9 cellular contexts compared by ENCODE assay signal in genomic region chr1:185693654-185694053, GRCh38. TPM values are rescaled to one million over a fixed set of nuclear protein-coding genes. Genes with fewer than 3 reads are reported as not detected.
DNase-seq lines count a peak whose midpoint lies in the region; ATAC-seq and TF ChIP-seq lines count a peak whose summit lies in the region.
"Had no signal": no experiment of that assay in that cellular context is flagged by ENCODE, and none has a peak within 500 bp of the region (broad histone marks: within the 10 kb centered on the region; RNA-seq: fewer than 3 reads in every experiment).

No MANE protein-coding gene starts in this region.

- TF ChIP-seq EP300 in suprapubic skin (IDR thresholded peaks at IDR 0.05): no peak

- peak overlapping the region; percentile 72 to 91 for H3K4me3 Mint-ChIP-seq in activated T-cell treated with anti-CD3 and anti-CD28 coated beads, Interleukin-2, amount 50 U/mL, for 72 hours

- H3K27ac Mint-ChIP-seq in activated T-cell treated with anti-CD3 and anti-CD28 coated beads, Interleukin-2, amount 50 U/mL, for 72 hours: peak overlapping the region; percentile 98

- TF ChIP-seq CTCF in suprapubic skin (IDR thresholded peaks at IDR 0.05): no peak

- H3K27me3 Mint-ChIP-seq in activated T-cell treated with anti-CD3 and anti-CD28 coated beads, Interleukin-2, amount 50 U/mL, for 72 hours (ENCODE audit: low read depth): peaks cover 7% of the 10 kb centered on the region

- no peak for TF ChIP-seq POLR2A in suprapubic skin (IDR thresholded peaks at IDR 0.05)

- H3K27ac ChIP-seq in duodenal mucosa (ENCODE audit: low read depth, low read length): no peak overlapping the region
- H3K27ac ChIP-seq in suprapubic skin: peak overlapping the region; percentile 27

- no peaks in the 10 kb centered on the region for H3K36me3 ChIP-seq in duodenal mucosa (ENCODE audit: control insufficient read depth in 1 of 2, insufficient read depth in 2 of 2, low read length in 2 of 2)
- no peaks in the 10 kb centered on the region for H3K36me3 ChIP-seq in suprapubic skin

- peak overlapping the region; percentile 65 to 67 for H3K4me3 ChIP-seq in duodenal mucosa (ENCODE audit: low read depth in 1 of 2, low read length in 2 of 2)
- peak overlapping the region; percentile 12 for H3K4me3 ChIP-seq in suprapubic skin

- H3K9ac ChIP-seq in duodenal mucosa (ENCODE audit: low read depth in 1 of 2, low read length in 2 of 2): no peak overlapping the region

- 89% methylated on average over 6 of the region's 6 CpGs for WGBS in suprapubic skin

- peak in 1 of 2 donors; percentile 15 for ATAC-seq in activated T-cell treated with anti-CD3 and anti-CD28 coated beads, Interleukin-2, amount 50 U/mL, for 72 hours (replicated peaks in 1 of 2)
- ATAC-seq in HG03280 (IDR thresholded peaks at IDR 0.05; ENCODE audit: unreplicated experiment): peak; percentile 27

- peaks cover 0 to 2% of the 10 kb centered on the region in 2 donors for H3K9me3 Mint-ChIP-seq in activated T-cell treated with anti-CD3 and anti-CD28 coated beads, Interleukin-2, amount 50 U/mL, for 72 hours

- H3K9me3 ChIP-seq in duodenal mucosa (ENCODE audit: control insufficient read depth in 1 of 2, low read length in 2 of 2): no peaks in the 10 kb centered on the region
- H3K9me3 ChIP-seq in suprapubic skin: no peaks in the 10 kb centered on the region

- H3K4me1 ChIP-seq in duodenal mucosa (ENCODE audit: control insufficient read depth in 1 of 2, insufficient read depth in 2 of 2, low read length in 2 of 2) (peaks cover 4 to 10% of the 10 kb centered on the region in 2 donors), suprapubic skin (peaks cover 6% of the 10 kb centered on the region)

- H3K4me1 Mint-ChIP-seq in activated T-cell treated with anti-CD3 and anti-CD28 coated beads, Interleukin-2, amount 50 U/mL, for 72 hours (ENCODE audit: low read depth): peaks cover 13% of the 10 kb centered on the region

- peaks cover 2 to 8% of the 10 kb centered on the region in 2 donors for H3K36me3 Mint-ChIP-seq in activated T-cell treated with anti-CD3 and anti-CD28 coated beads, Interleukin-2, amount 50 U/mL, for 72 hours (ENCODE audit: insufficient read depth in 2 of 2)

- H3K27me3 ChIP-seq in duodenal mucosa (ENCODE audit: control insufficient read depth in 1 of 2, insufficient read depth in 2 of 2, low read length in 2 of 2) (no peaks in the 10 kb centered on the region), suprapubic skin (no peaks in the 10 kb centered on the region)

- DNase-seq in activated T-cell treated with anti-CD3 and anti-CD28 coated beads, Interleukin-2, amount 50 U/mL, for 72 hours: no peak
- DNase-seq in activated T-cell treated with anti-CD3 and anti-CD28 coated beads, Interleukin-2, amount 50 U/mL, for 48 hours: no peak
- DNase-seq in suprapubic skin (ENCODE audit: low spot score in 2 of 2) (no peak), NCI-H2029 treated with DMSO at 0.1 percent for 48 hours (lab: John Stamatoyannopoulos, UW) (no peak), A172 (ENCODE audit: low spot score) (no peak)
- DNase-seq in activated CD4-positive, CD25-positive, alpha-beta regulatory T cell treated with anti-CD3 and anti-CD28 coated beads, Interleukin-2, amount 50 U/mL, for 72 hours: no peak
- DNase-seq: NCI-H187 treated with DMSO at 0.1 percent for 48 hours had no signal

RNA-seq across cellular contexts. Expression of gene HMCN1, which starts 40.5 kb away (rescaled TPM):
- under 1 TPM; 0.05 to 0.12 TPM for total RNA-seq in activated T-cell treated with anti-CD3 and anti-CD28 coated beads, Interleukin-2, amount 50 U/mL, for 72 hours
- total RNA-seq in suprapubic skin: 1 to 10 TPM; 2.2 to 5.6 (median 3.7) TPM
- 0.55 and 1.6 TPM in 2 replicates for total RNA-seq in A172 (2014; rRNA removed; shearing (Covaris generic))
